8 cellular contexts compared by ENCODE assay signal in the genomic region with DNA sequence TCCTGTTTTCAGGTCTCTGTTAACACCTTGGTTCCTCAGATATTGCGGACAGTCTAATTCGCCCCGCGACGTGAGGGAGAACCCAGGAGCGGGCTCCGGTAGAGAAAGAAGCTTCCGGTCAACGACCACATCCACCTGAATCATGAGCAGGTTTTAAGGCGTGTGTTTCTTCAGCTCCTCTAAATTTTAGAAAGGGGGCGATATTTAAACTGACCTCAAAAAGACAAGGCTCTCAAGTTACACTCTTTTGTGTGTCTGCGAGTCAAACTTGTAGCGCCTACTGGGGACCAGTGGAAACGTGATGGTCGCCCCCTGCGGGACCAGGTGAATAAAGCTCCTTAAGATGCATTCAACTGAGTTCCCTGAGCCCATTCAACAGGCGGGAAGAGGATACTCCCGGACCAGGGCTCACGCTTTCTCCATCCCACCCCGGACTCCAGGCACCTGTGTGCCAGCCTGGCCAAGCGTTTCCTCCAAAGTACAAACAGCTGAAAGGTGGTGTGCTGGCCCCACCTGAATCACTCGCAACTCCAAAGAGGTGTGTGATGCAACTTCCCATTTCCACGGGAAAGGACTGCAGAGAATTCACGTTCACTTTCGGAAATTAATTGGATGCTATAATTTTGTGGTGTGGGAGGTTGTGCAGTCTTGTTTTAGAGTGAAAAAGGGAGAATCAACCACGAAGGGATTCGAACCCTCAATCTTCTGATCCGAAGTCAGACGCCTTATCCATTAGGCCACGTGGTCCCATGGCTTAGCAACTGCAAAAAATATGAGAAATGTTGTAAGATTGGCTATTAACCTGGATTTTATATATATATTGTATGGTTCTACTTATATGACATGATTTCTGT. TPM values are rescaled to one million over a fixed set of nuclear protein-coding genes. Genes with fewer than 3 reads are reported as not detected.
DNase-seq lines count a peak whose midpoint lies in the region; ATAC-seq and TF ChIP-seq lines count a peak whose summit lies in the region.

No MANE protein-coding gene starts in this region.

- POLR2A ChIA-PET in PC-9 (lab: Charles Lee; ENCODE audit: unreplicated experiment), result interaction anchor here (0.5 to 0.6 kb wide), 6 partner anchors 37 to 1364 kb away, joined by 3 to 10 read pairs (median 4); a partner anchor contains a TSS

- no peaks in the 10 kb centered on the region for H3K79me2 ChIP-seq in PC-9 (ENCODE audit: low read depth)

- peak overlapping the region; percentile 65 for H3K4me3 ChIP-seq in HUES64 (ENCODE audit: low read length)
- peak overlapping the region; percentile 65; the same call in 1 of the 2 replicates for H3K4me3 ChIP-seq in PC-9
- H3K4me3 ChIP-seq in psoas muscle, result peak overlapping the region; percentile 4
- H3K4me3 ChIP-seq in esophagus squamous epithelium, result peak overlapping the region in 2 of 4 donors; percentile 15 to 24

- no peaks in the 10 kb centered on the region for H3K27me3 ChIP-seq in HUES64 (ENCODE audit: insufficient read depth, low read length)
- H3K27me3 ChIP-seq in PC-9 (ENCODE audit: insufficient read depth, low read depth), result no peaks in the 10 kb centered on the region
- H3K27me3 ChIP-seq in psoas muscle (ENCODE audit: insufficient read depth in 3 of 3, low read length in 2 of 3), result peaks cover 3 to 5% (median 4%) of the 10 kb centered on the region in 3 donors
- H3K27me3 ChIP-seq in esophagus squamous epithelium, result peaks cover 0 to 60% (median 0%) of the 10 kb centered on the region in 4 donors

- intact Hi-C loops in PC-9 (cut with micrococcal nuclease; ENCODE audit: unreplicated experiment), result loop anchor here (1.0 to 10.0 kb wide), 7 partner anchors 45 to 461 kb away; partner anchors contain the start of genes ZSCAN12 and ZSCAN23
- intact Hi-C loops in activated T-helper 1 cell treated with anti-CD3 and anti-CD28 coated beads, Interleukin-12 subunit alpha, Interleukin-12 subunit beta, Interleukin-2, Interleukin-4 antibody, amounts not matched to agents 30 ng/mL and 10 ng/mL and 1 ng/mL, durations not matched to agents 14 hours and 24 hours and 36 hours (cut with micrococcal nuclease), result loop anchor here (1.0 to 5.0 kb wide), 6 partner anchors 44 to 400 kb away; partner anchors contain the start of gene ZSCAN12
- intact Hi-C loops in psoas muscle (cut with DNase I), result no loop called here
- intact Hi-C loops in esophagus squamous epithelium (cut with DNase I), result no loop called here

- ATAC-seq in GM19035 (IDR thresholded peaks at IDR 0.05; ENCODE audit: unreplicated experiment) (peak; percentile 63), psoas muscle (no peak)

- H3K9me3 ChIP-seq in HUES64 (ENCODE audit: insufficient read depth, low read depth, low read length) (no peaks in the 10 kb centered on the region), PC-9 (ENCODE audit: insufficient read depth, low read depth) (no peaks in the 10 kb centered on the region), psoas muscle (no peaks in the 10 kb centered on the region), esophagus squamous epithelium (peaks cover 0 to 5% (median 0%) of the 10 kb centered on the region in 3 donors)

- H3F3A ChIP-seq in PC-9 (ENCODE audit: insufficient read depth, low read depth), result peaks cover 23% of the 10 kb centered on the region; the same call in 1 of the 2 replicates

- TF ChIP-seq CTCF in PC-9 (conservative IDR thresholded peaks at IDR 0.05) (peak; percentile 73), psoas muscle (IDR thresholded peaks at IDR 0.05) (no peak), esophagus squamous epithelium (IDR thresholded peaks at IDR 0.05) (no peak)

- H3K9me2 ChIP-seq in PC-9 (ENCODE audit: insufficient read depth), result no peaks in the 10 kb centered on the region

- under 1% methylated on average over 30 of the region's 30 CpGs for WGBS in HUES64
- WGBS in psoas muscle, 3 donors, result 3 to 5% (median 5%) methylated on average over 30 of the region's 30 CpGs
- WGBS in esophagus squamous epithelium, 2 donors, result 6 to 8% methylated on average over 15 to 29 of the region's 30 CpGs

- peak overlapping the region; percentile 66 for H2AFZ ChIP-seq in PC-9

- H3K36me3 Mint-ChIP-seq in activated T-helper 1 cell treated with anti-CD3 and anti-CD28 coated beads, Interleukin-12 subunit alpha, Interleukin-12 subunit beta, Interleukin-2, Interleukin-4 antibody, amounts not matched to agents 30 ng/mL and 10 ng/mL and 1 ng/mL, durations not matched to agents 14 hours and 24 hours and 36 hours (ENCODE audit: low read depth), result no peaks in the 10 kb centered on the region

- H4K20me1 ChIP-seq in PC-9 (ENCODE audit: insufficient read depth), result no peaks in the 10 kb centered on the region

- H3K27ac ChIP-seq in HUES64 (ENCODE audit: low read depth, low read length) (peak overlapping the region; percentile 75; the same call in 1 of the 2 replicates), PC-9 (0 out of 2 replicates have a peak overlapping the region, but pooled peaks have one; percentile 20), psoas muscle (no peak overlapping the region), esophagus squamous epithelium (no peak overlapping the region)

- H3K27ac Mint-ChIP-seq in activated T-helper 1 cell treated with anti-CD3 and anti-CD28 coated beads, Interleukin-12 subunit alpha, Interleukin-12 subunit beta, Interleukin-2, Interleukin-4 antibody, amounts not matched to agents 30 ng/mL and 10 ng/mL and 1 ng/mL, durations not matched to agents 14 hours and 24 hours and 36 hours, result peak overlapping the region; percentile 44

- TF ChIP-seq POLR2A in esophagus squamous epithelium (IDR thresholded peaks at IDR 0.05), result no peak

- peak overlapping the region; percentile 96 for H3K4me2 ChIP-seq in PC-9

- CTCF ChIA-PET in PC-9 (lab: Charles Lee), result interaction anchor here (0.5 to 1.2 kb wide), 9 partner anchors 38 to 1281 kb away, joined by 3 to 6 read pairs (median 4); partner anchors contain the start of genes ZKSCAN8 and ZSCAN16

- H3K9me3 Mint-ChIP-seq in activated T-helper 1 cell treated with anti-CD3 and anti-CD28 coated beads, Interleukin-12 subunit alpha, Interleukin-12 subunit beta, Interleukin-2, Interleukin-4 antibody, amounts not matched to agents 30 ng/mL and 10 ng/mL and 1 ng/mL, durations not matched to agents 14 hours and 24 hours and 36 hours, result peaks cover 8% of the 10 kb centered on the region

- TSS peak; percentile 100 for BruUV-seq in PC-9 (replicated peaks; lab: Mats Ljungman, UMichigan)

- H3K36me3 ChIP-seq in HUES64 (ENCODE audit: insufficient read depth, low read length) (no peaks in the 10 kb centered on the region), PC-9 (ENCODE audit: low read depth) (no peaks in the 10 kb centered on the region), psoas muscle (ENCODE audit: insufficient read depth in 1 of 2, low read depth in 1 of 2) (no peaks in the 10 kb centered on the region), esophagus squamous epithelium (no peaks in the 10 kb centered on the region)

- H3K4me1 Mint-ChIP-seq in activated T-helper 1 cell treated with anti-CD3 and anti-CD28 coated beads, Interleukin-12 subunit alpha, Interleukin-12 subunit beta, Interleukin-2, Interleukin-4 antibody, amounts not matched to agents 30 ng/mL and 10 ng/mL and 1 ng/mL, durations not matched to agents 14 hours and 24 hours and 36 hours (ENCODE audit: low read depth), result peaks cover 28% of the 10 kb centered on the region

- H3K4me3 Mint-ChIP-seq in activated T-helper 1 cell treated with anti-CD3 and anti-CD28 coated beads, Interleukin-12 subunit alpha, Interleukin-12 subunit beta, Interleukin-2, Interleukin-4 antibody, amounts not matched to agents 30 ng/mL and 10 ng/mL and 1 ng/mL, durations not matched to agents 14 hours and 24 hours and 36 hours, result peak overlapping the region; percentile 77

- DNase-seq in Ammon's horn (ENCODE audit: low spot score) (peak; percentile 33), PC-9 (peak; percentile 80 to 83), foreskin melanocyte (peak; percentile 46), psoas muscle (no peak), esophagus squamous epithelium (lab: John Stamatoyannopoulos, UW) (no peak)
- DNase-seq in activated T-helper 1 cell treated with anti-CD3 and anti-CD28 coated beads, Interleukin-12 subunit alpha, Interleukin-12 subunit beta, Interleukin-2, Interleukin-4 antibody, amounts not matched to agents 30 ng/mL and 10 ng/mL and 1 ng/mL, durations not matched to agents 14 hours and 24 hours and 36 hours (ENCODE audit: low spot score), result peak; percentile 18

- peaks cover 44% of the 10 kb centered on the region for H3K27me3 Mint-ChIP-seq in activated T-helper 1 cell treated with anti-CD3 and anti-CD28 coated beads, Interleukin-12 subunit alpha, Interleukin-12 subunit beta, Interleukin-2, Interleukin-4 antibody, amounts not matched to agents 30 ng/mL and 10 ng/mL and 1 ng/mL, durations not matched to agents 14 hours and 24 hours and 36 hours (ENCODE audit: insufficient read depth)

- peak overlapping the region; percentile 65 for H3K9ac ChIP-seq in HUES64 (ENCODE audit: low read depth, low read length)

- 0 out of 2 replicates have a peak, but pooled peaks cover 3% of the 10 kb centered on the region for H3K4me1 ChIP-seq in HUES64 (ENCODE audit: insufficient read depth, low read length)
- H3K4me1 ChIP-seq in PC-9 (replicated peaks; ENCODE audit: insufficient read depth), result peaks cover 12% of the 10 kb centered on the region; the same call in 1 of the 2 replicates
- no peaks in the 10 kb centered on the region for H3K4me1 ChIP-seq in psoas muscle
- peaks cover 0 to 8% (median 6%) of the 10 kb centered on the region in 3 donors for H3K4me1 ChIP-seq in esophagus squamous epithelium

RNA-seq across cellular contexts. Expression of gene GPX5, which starts 17.0 kb away (rescaled TPM):
- not detected for polyA plus RNA-seq in HUES64 (2013, experiment 1 of 2)
- not detected for polyA plus RNA-seq in HUES64 (2013, experiment 2 of 2)
- total RNA-seq in PC-9 (2021) (not detected in 2 replicates), psoas muscle (not detected), esophagus squamous epithelium (not detected)
- not detected in 2 replicates for total RNA-seq in activated T-helper 1 cell treated with anti-CD3 and anti-CD28 coated beads, Interleukin-12 subunit alpha, Interleukin-12 subunit beta, Interleukin-2, Interleukin-4 antibody, amounts not matched to agents 30 ng/mL and 10 ng/mL and 1 ng/mL, durations not matched to agents 14 hours and 24 hours and 36 hours
- polyA plus RNA-seq in psoas muscle, result not detected

RNA-seq across cellular contexts. Expression of gene GPX6, which starts 27.1 kb away (rescaled TPM):
- polyA plus RNA-seq in HUES64 (2013, experiment 1 of 2), result not detected
- polyA plus RNA-seq in HUES64 (2013, experiment 2 of 2), result not detected
- total RNA-seq in PC-9 (2021), result not detected in 2 replicates
- total RNA-seq in activated T-helper 1 cell treated with anti-CD3 and anti-CD28 coated beads, Interleukin-12 subunit alpha, Interleukin-12 subunit beta, Interleukin-2, Interleukin-4 antibody, amounts not matched to agents 30 ng/mL and 10 ng/mL and 1 ng/mL, durations not matched to agents 14 hours and 24 hours and 36 hours, result not detected in 2 replicates
- total RNA-seq in psoas muscle, result not detected
- not detected for polyA plus RNA-seq in psoas muscle
- not detected for total RNA-seq in esophagus squamous epithelium

Comparison
In these comparisons a context has a peak if more than half of its experiments do, and no peak if none do; other contexts are left out.
1. DNase-seq: peak in Ammon's horn (single experiment), PC-9 (2 of 2), activated T-helper 1 cell treated with anti-CD3 and anti-CD28 coated beads, Interleukin-12 subunit alpha, Interleukin-12 subunit beta, Interleukin-2, Interleukin-4 antibody, amounts not matched to agents 30 ng/mL and 10 ng/mL and 1 ng/mL, durations not matched to agents 14 hours and 24 hours and 36 hours (single experiment) and foreskin melanocyte (single experiment); none in psoas muscle (0 of 2) and esophagus squamous epithelium (single experiment).
2. H3K27ac ChIP-seq: peak in HUES64 (single experiment) and PC-9 (single experiment); none in psoas muscle (single experiment) and esophagus squamous epithelium (0 of 4).
3. intact Hi-C loops: an anchor here in PC-9 (1.0 to 10.0 kb wide) and activated T-helper 1 cell treated with anti-CD3 and anti-CD28 coated beads, Interleukin-12 subunit alpha, Interleukin-12 subunit beta, Interleukin-2, Interleukin-4 antibody, amounts not matched to agents 30 ng/mL and 10 ng/mL and 1 ng/mL, durations not matched to agents 14 hours and 24 hours and 36 hours (1.0 to 5.0 kb wide); none called in psoas muscle and esophagus squamous epithelium.